In genomic region chr16:88376835-88377726, GRCh38 we compare ENCODE assay signal across 13 cellular contexts. TPM values are rescaled to one million over a fixed set of nuclear protein-coding genes. Genes with fewer than 3 reads are reported as not detected.
DNase-seq lines count a peak whose midpoint lies in the region; ATAC-seq and TF ChIP-seq lines count a peak whose summit lies in the region.
"Had no signal": no experiment of that assay in that cellular context is flagged by ENCODE, and none has a peak within 500 bp of the region (broad histone marks: within the 10 kb centered on the region; RNA-seq: fewer than 3 reads in every experiment).

No MANE protein-coding gene starts in this region.

- peaks cover 7% of the 10 kb centered on the region for H3K4me1 Mint-ChIP-seq in HFFc6 (ENCODE audit: low read depth)

- no peaks in the 10 kb centered on the region for H3K36me3 Mint-ChIP-seq in HFFc6 (ENCODE audit: low read depth)
- H3K36me3 Mint-ChIP-seq in activated naive CD4-positive, alpha-beta T cell treated with anti-CD3 and anti-CD28 coated beads, Interleukin-2, amount 50 U/mL, for 72 hours: no peaks in the 10 kb centered on the region

- H3K36me3 ChIP-seq in lower lobe of right lung: no peaks in the 10 kb centered on the region
- H3K36me3 ChIP-seq: cardiac muscle cell had no signal

- peaks cover 2% of the 10 kb centered on the region for H3K4me1 ChIP-seq in lower lobe of right lung

- TF ChIP-seq CTCF in HFFc6 (IDR thresholded peaks at IDR 0.05) (no peak; the same call in 1 of the 2 replicates), lower lobe of right lung (IDR thresholded peaks at IDR 0.05) (no peak)

- H3K4me3 Mint-ChIP-seq in HFFc6: no peak overlapping the region

- no peak overlapping the region for H3K27ac ChIP-seq in lower lobe of right lung
- H3K27ac ChIP-seq: cardiac muscle cell, VCaP had no signal

- peak overlapping the region; percentile 4; the same call in 1 of the 2 replicates for H3K27ac Mint-ChIP-seq in HFFc6
- no peak overlapping the region for H3K27ac Mint-ChIP-seq in activated naive CD4-positive, alpha-beta T cell treated with anti-CD3 and anti-CD28 coated beads, Interleukin-2, amount 50 U/mL, for 72 hours

- no peaks in the 10 kb centered on the region for H3K9me3 Mint-ChIP-seq in HFFc6
- no peaks in the 10 kb centered on the region for H3K9me3 Mint-ChIP-seq in activated naive CD4-positive, alpha-beta T cell treated with anti-CD3 and anti-CD28 coated beads, Interleukin-2, amount 50 U/mL, for 72 hours

- no peak for ATAC-seq in lower lobe of right lung
- no peak for ATAC-seq in activated naive CD4-positive, alpha-beta T cell treated with anti-CD3 and anti-CD28 coated beads, Interleukin-2, amount 50 U/mL, for 72 hours

- DNase-seq in AG08395 (ENCODE audit: low spot score) (peak; percentile 77), HFFc6 (peak; percentile 57), fibroblast of gingiva (ENCODE audit: low read depth) (peak; percentile 52), lower lobe of right lung (peak; percentile 34), cortex of kidney (lab: John Stamatoyannopoulos, UW) (no peak), islet precursor cell (no peak)
- DNase-seq in NK-92 treated with Interleukin-12 subunit alpha and Interleukin-12 subunit beta, amount 100 ng/mL, for 24 hours (lab: John Stamatoyannopoulos, UW): no peak
- no peak for DNase-seq in activated naive CD4-positive, alpha-beta T cell treated with anti-CD3 and anti-CD28 coated beads, Interleukin-2, amount 50 U/mL, for 72 hours (ENCODE audit: low spot score in 2 of 2)
- DNase-seq: activated gamma-delta T cell treated with Interleukin-2 at 50 U/mL for 16 hours, DMS153, mesendoderm had no signal

- no peak overlapping the region for H3K4me3 ChIP-seq in lower lobe of right lung
- H3K4me3 ChIP-seq: cardiac muscle cell had no signal

- peaks cover 16% of the 10 kb centered on the region for H3K27me3 ChIP-seq in lower lobe of right lung (ENCODE audit: low read depth)

- no peaks in the 10 kb centered on the region for H3K9me3 ChIP-seq in lower lobe of right lung

- intact Hi-C loops in lower lobe of right lung (cut with DNase I): no loop called here

- H3K27me3 Mint-ChIP-seq in HFFc6 (ENCODE audit: insufficient read depth): no peaks in the 10 kb centered on the region; the same call in 1 of the 2 replicates

RNA-seq across cellular contexts. Expression of gene ZNF469, which starts 5.7 kb away (rescaled TPM):
- 10 to 100 TPM in 3 of 6 experiments, 1 to 10 TPM in 3; 9.4 to 17.5 (median 10.1) TPM for total RNA-seq in HFFc6 (2021; fragmentation: NEBNext Ultra II Directional; extraction: Animal tissue kit (Norgen Biotek cat#: 25700))
- total RNA-seq in lower lobe of right lung: 2.0 TPM
- total RNA-seq in activated naive CD4-positive, alpha-beta T cell treated with anti-CD3 and anti-CD28 coated beads, Interleukin-2, amount 50 U/mL, for 72 hours: under 1 TPM; 0.07 to 0.54 TPM

Comparison
In these comparisons a context has a peak if more than half of its experiments do, and no peak if none do; other contexts are left out.
1. DNase-seq: peak in AG08395 (single experiment), HFFc6 (single experiment), fibroblast of gingiva (single experiment) and lower lobe of right lung (single experiment); none in cortex of kidney (single experiment), islet precursor cell (single experiment), NK-92 treated with Interleukin-12 subunit alpha and Interleukin-12 subunit beta, amount 100 ng/mL, for 24 hours (single experiment) and activated naive CD4-positive, alpha-beta T cell treated with anti-CD3 and anti-CD28 coated beads, Interleukin-2, amount 50 U/mL, for 72 hours (0 of 2).